1 cellular context compared by ENCODE assay signal in genomic region chr19:7522072-7522922, GRCh38.
TF ChIP-seq lines count a peak whose summit lies in the region.

Gene MCOLN1 (plus strand): TSS chr19:7522624. CDS start chr19:7522751, 127 bp downstream.

TF ChIP-seq in K562, 482 proteins besides CTCF, POLR2A, EP300 and RAD21 (continued from another document and continues in another):
- TF ChIP-seq IRF9 (tag; IDR thresholded peaks at IDR 0.05) (no peak), SNIP1 (IDR thresholded peaks at IDR 0.05; ENCODE audit: low read depth) (no peak), ZNF3 (CRISPR knock-in tag; IDR thresholded peaks at IDR 0.05) (no peak), ZNF133 (CRISPR knock-in tag; IDR thresholded peaks at IDR 0.05) (no peak), ZKSCAN1 (IDR thresholded peaks at IDR 0.05; ENCODE audit: low read depth, low read length) (no peak), SRSF7 (optimal IDR thresholded peaks at IDR 0.05; ENCODE audit: low read depth, low read length) (no peak), PKNOX1 (IDR thresholded peaks at IDR 0.05) (no peak), ZNF311 (CRISPR knock-in tag; IDR thresholded peaks at IDR 0.05) (no peak), STAT5A (IDR thresholded peaks at IDR 0.05; ENCODE audit: borderline replicate concordance, low read length) (no peak; the same call in 1 of the 2 replicates), CREBBP (IDR thresholded peaks at IDR 0.05; ENCODE audit: low read depth, low read length) (no peak), KDM4B (IDR thresholded peaks at IDR 0.05; ENCODE audit: borderline replicate concordance in 2 of 2, low read depth in 1 of 2) (peak in 1 of 2 experiments; percentile 53; a peak in 1 of 4 replicates), IFI16 (CRISPR knock-in tag; IDR thresholded peaks at IDR 0.05) (no peak), PBX2 (CRISPR knock-in tag; IDR thresholded peaks at IDR 0.05; ENCODE audit: low read depth) (no peak), PBX2 (tag; conservative IDR thresholded peaks at IDR 0.05; ENCODE audit: low read depth) (no peak), ZNF512 (tag; IDR thresholded peaks at IDR 0.05) (no peak), PCBP2 (IDR thresholded peaks at IDR 0.05; ENCODE audit: low read depth, low read length, poor library complexity, severe bottlenecking) (no peak), NCOA4 (IDR thresholded peaks at IDR 0.05; ENCODE audit: partially characterized antibody) (no peak), BDP1 (IDR thresholded peaks at IDR 0.05; ENCODE audit: insufficient read depth, insufficient read length) (no peak), MTA1 (IDR thresholded peaks at IDR 0.05; ENCODE audit: borderline replicate concordance) (no peak), CHD1 (IDR thresholded peaks at IDR 0.05; ENCODE audit: low read length) (no peak), GTF2B (IDR thresholded peaks at IDR 0.05; ENCODE audit: extremely low read depth, insufficient read length) (no peak), LCOR (CRISPR knock-in tag; IDR thresholded peaks at IDR 0.05) (0 out of 2 replicates have a peak, but pooled peaks have one; percentile 48), ADNP (tag; IDR thresholded peaks at IDR 0.05) (no peak), NBN (IDR thresholded peaks at IDR 0.05; ENCODE audit: low read depth) (peak; percentile 31; the same call in 1 of the 2 replicates), TSC22D4 (tag; IDR thresholded peaks at IDR 0.05) (no peak), CLOCK (CRISPR knock-in tag; IDR thresholded peaks at IDR 0.05; ENCODE audit: borderline replicate concordance) (no peak), MGA (IDR thresholded peaks at IDR 0.05) (peak; percentile 71), U2AF1 (optimal IDR thresholded peaks at IDR 0.05; ENCODE audit: low read depth, low read length) (no peak), GATA2 (CRISPR knock-in tag; IDR thresholded peaks at IDR 0.05) (no peak), TCF15 (CRISPR knock-in tag; IDR thresholded peaks at IDR 0.05) (no peak), CBX2 (IDR thresholded peaks at IDR 0.05; ENCODE audit: insufficient read depth, low read length, poor library complexity, severe bottlenecking) (no peak), TAF7 (tag; IDR thresholded peaks at IDR 0.05) (no peak), ARID3A (IDR thresholded peaks at IDR 0.05; ENCODE audit: borderline replicate concordance, low read depth, low read length) (no peak), CHD2 (IDR thresholded peaks at IDR 0.05; ENCODE audit: low read depth, low read length) (peak; percentile 85)
